In genomic region chr17:33492082-33492481, GRCh38 we compare ENCODE assay signal across 29 cellular contexts.
"Had no signal": no experiment of that assay in that cellular context is flagged by ENCODE, and none has a peak within 500 bp of the region (broad histone marks: within the 10 kb centered on the region; RNA-seq: fewer than 3 reads in every experiment).

No MANE protein-coding gene starts in this region.

- H3K36me3 ChIP-seq: colonic mucosa, esophagus muscularis mucosa, esophagus squamous epithelium, gastrocnemius medialis, gastroesophageal sphincter, heart left ventricle, heart right ventricle had no signal

- H3K4me3 Mint-ChIP-seq: dendritic cell treated with granulocyte-macrophage colony-stimulating factor and Interleukin-4, amounts not matched to agents 40 ng/mL and 50 ng/mL, for 4 days; effector memory CD8-positive, alpha-beta T cell; endodermal cell had no signal

- H3K4me3 ChIP-seq: colonic mucosa, coronary artery, dorsolateral prefrontal cortex, esophagus muscularis mucosa, esophagus squamous epithelium, gastrocnemius medialis, gastroesophageal sphincter, heart left ventricle, heart right ventricle had no signal

- DNase-seq: colonic mucosa; cortex of kidney; dermis blood vessel endothelial cell; dorsolateral prefrontal cortex; effector CD4-positive, alpha-beta T cell; effector CD8-positive, alpha-beta T cell; effector memory CD4-positive, alpha-beta T cell; effector memory CD8-positive, alpha-beta T cell; endodermal cell; erythroblast; esophagus squamous epithelium; foreskin fibroblast; foreskin keratinocyte; foreskin melanocyte; gastrocnemius medialis; glutamatergic neuron; head of caudate nucleus; heart left ventricle; heart right ventricle had no signal

- ATAC-seq: effector memory CD8-positive, alpha-beta T cell; esophagus mucosa; foreskin keratinocyte; gastrocnemius medialis; gastroesophageal sphincter; heart left ventricle; heart right ventricle had no signal

- FAIRE-seq: colon, endometrium, endothelial cell of umbilical vein, frontal cortex had no signal

- H3K27me3 ChIP-seq: colonic mucosa, esophagus muscularis mucosa, esophagus squamous epithelium, foreskin keratinocyte, gastrocnemius medialis, gastroesophageal sphincter, heart left ventricle, heart right ventricle had no signal

- H3K4me1 ChIP-seq: colonic mucosa, esophagus muscularis mucosa, foreskin keratinocyte, gastrocnemius medialis, gastroesophageal sphincter, heart right ventricle had no signal

- H3K9me3 ChIP-seq: colonic mucosa, esophagus muscularis mucosa, esophagus squamous epithelium, gastrocnemius medialis, gastroesophageal sphincter, heart left ventricle, heart right ventricle had no signal

- H3K27ac ChIP-seq: colonic mucosa, coronary artery, dorsolateral prefrontal cortex, epithelial cell of prostate, esophagus muscularis mucosa, esophagus squamous epithelium, foreskin keratinocyte, gastrocnemius medialis, gastroesophageal sphincter, heart left ventricle, heart right ventricle had no signal

- H3K27ac Mint-ChIP-seq: dendritic cell treated with granulocyte-macrophage colony-stimulating factor and Interleukin-4, amounts not matched to agents 40 ng/mL and 50 ng/mL, for 4 days; effector memory CD8-positive, alpha-beta T cell; endodermal cell had no signal

- H3K9me3 Mint-ChIP-seq: dendritic cell treated with granulocyte-macrophage colony-stimulating factor and Interleukin-4, amounts not matched to agents 40 ng/mL and 50 ng/mL, for 4 days; effector memory CD8-positive, alpha-beta T cell; endodermal cell had no signal

- H3K4me1 Mint-ChIP-seq: endodermal cell had no signal
